In genomic region chr16:51967566-51967965, GRCh38 we compare ENCODE assay signal across 1 cellular context.
TF ChIP-seq lines count a peak whose summit lies in the region.

No MANE protein-coding gene starts in this region.

TF ChIP-seq in GM23338, 12 proteins besides CTCF, POLR2A, EP300 and RAD21 (continued from another document):
- TF ChIP-seq, protein P1, sequence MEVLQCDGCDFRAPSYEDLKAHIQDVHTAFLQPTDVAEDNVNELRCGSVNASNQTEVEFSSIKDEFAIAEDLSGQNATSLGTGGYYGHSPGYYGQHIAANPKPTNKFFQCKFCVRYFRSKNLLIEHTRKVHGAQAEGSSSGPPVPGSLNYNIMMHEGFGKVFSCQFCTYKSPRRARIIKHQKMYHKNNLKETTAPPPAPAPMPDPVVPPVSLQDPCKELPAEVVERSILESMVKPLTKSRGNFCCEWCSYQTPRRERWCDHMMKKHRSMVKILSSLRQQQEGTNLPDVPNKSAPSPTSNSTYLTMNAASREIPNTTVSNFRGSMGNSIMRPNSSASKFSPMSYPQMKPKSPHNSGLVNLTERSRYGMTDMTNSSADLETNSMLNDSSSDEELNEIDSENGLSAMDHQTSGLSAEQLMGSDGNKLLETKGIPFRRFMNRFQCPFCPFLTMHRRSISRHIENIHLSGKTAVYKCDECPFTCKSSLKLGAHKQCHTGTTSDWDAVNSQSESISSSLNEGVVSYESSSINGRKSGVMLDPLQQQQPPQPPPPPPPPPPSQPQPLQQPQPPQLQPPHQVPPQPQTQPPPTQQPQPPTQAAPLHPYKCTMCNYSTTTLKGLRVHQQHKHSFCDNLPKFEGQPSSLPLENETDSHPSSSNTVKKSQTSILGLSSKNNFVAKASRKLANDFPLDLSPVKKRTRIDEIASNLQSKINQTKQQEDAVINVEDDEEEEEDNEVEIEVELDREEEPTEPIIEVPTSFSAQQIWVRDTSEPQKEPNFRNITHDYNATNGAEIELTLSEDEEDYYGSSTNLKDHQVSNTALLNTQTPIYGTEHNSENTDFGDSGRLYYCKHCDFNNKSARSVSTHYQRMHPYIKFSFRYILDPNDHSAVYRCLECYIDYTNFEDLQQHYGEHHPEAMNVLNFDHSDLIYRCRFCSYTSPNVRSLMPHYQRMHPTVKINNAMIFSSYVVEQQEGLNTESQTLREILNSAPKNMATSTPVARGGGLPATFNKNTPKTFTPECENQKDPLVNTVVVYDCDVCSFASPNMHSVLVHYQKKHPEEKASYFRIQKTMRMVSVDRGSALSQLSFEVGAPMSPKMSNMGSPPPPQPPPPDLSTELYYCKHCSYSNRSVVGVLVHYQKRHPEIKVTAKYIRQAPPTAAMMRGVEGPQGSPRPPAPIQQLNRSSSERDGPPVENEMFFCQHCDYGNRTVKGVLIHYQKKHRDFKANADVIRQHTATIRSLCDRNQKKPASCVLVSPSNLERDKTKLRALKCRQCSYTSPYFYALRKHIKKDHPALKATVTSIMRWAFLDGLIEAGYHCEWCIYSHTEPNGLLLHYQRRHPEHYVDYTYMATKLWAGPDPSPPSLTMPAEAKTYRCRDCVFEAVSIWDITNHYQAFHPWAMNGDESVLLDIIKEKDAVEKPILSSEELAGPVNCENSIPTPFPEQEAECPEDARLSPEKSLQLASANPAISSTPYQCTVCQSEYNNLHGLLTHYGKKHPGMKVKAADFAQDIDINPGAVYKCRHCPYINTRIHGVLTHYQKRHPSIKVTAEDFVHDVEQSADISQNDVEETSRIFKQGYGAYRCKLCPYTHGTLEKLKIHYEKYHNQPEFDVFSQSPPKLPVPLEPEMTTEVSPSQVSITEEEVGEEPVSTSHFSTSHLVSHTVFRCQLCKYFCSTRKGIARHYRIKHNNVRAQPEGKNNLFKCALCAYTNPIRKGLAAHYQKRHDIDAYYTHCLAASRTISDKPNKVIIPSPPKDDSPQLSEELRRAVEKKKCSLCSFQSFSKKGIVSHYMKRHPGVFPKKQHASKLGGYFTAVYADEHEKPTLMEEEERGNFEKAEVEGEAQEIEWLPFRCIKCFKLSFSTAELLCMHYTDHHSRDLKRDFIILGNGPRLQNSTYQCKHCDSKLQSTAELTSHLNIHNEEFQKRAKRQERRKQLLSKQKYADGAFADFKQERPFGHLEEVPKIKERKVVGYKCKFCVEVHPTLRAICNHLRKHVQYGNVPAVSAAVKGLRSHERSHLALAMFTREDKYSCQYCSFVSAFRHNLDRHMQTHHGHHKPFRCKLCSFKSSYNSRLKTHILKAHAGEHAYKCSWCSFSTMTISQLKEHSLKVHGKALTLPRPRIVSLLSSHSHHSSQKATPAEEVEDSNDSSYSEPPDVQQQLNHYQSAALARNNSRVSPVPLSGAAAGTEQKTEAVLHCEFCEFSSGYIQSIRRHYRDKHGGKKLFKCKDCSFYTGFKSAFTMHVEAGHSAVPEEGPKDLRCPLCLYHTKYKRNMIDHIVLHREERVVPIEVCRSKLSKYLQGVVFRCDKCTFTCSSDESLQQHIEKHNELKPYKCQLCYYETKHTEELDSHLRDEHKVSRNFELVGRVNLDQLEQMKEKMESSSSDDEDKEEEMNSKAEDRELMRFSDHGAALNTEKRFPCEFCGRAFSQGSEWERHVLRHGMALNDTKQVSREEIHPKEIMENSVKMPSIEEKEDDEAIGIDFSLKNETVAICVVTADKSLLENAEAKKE (CRISPR knock-in tag; IDR thresholded peaks at IDR 0.05): no peak
- TF ChIP-seq, protein P2, sequence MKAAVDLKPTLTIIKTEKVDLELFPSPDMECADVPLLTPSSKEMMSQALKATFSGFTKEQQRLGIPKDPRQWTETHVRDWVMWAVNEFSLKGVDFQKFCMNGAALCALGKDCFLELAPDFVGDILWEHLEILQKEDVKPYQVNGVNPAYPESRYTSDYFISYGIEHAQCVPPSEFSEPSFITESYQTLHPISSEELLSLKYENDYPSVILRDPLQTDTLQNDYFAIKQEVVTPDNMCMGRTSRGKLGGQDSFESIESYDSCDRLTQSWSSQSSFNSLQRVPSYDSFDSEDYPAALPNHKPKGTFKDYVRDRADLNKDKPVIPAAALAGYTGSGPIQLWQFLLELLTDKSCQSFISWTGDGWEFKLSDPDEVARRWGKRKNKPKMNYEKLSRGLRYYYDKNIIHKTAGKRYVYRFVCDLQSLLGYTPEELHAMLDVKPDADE (IDR thresholded peaks at IDR 0.05): no peak
- TF ChIP-seq ZNF331 (CRISPR knock-in tag; IDR thresholded peaks at IDR 0.05; ENCODE audit: low read depth) (no peak), ZNF114 (CRISPR knock-in tag; IDR thresholded peaks at IDR 0.05) (no peak), NANOG (IDR thresholded peaks at IDR 0.05; ENCODE audit: borderline replicate concordance) (no peak), POLR2AphosphoS5 (IDR thresholded peaks at IDR 0.05; ENCODE audit: low read depth) (no peak), CREB1 (CRISPR knock-in tag; IDR thresholded peaks at IDR 0.05; ENCODE audit: low read depth) (no peak)
